Comparison of ENCODE assay signal across 9 cellular contexts in the genomic region with DNA sequence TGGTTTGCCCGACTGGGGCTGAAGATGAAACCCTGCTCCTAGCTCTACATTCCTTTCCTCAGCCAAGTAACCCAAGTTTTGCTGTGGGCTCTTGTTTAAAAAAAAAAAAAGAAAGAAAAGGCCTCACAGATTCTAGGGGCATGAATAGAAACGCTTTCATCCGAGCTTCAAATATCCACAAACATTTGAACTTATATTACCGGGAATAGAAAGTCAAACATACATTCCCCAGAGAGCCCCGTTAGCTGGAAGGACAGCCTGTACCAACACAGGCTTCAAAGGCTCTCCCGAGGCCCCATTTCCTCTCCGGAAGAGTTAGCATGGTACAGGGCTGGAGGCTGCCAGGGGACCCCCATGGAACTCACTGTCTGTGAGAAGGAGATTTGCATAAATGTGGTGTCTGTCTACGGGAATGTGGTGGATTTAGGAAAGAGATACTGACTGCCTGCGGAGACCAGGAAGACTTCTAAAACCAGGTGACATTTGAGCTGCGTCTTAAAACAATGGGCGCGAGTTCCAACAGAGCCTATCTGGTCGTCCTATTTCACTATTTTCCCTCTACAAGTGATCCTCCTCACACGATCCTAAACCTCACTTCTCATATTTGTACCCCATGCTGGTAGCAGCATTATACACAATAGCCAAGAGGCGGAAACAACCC. TPM values are rescaled to one million over a fixed set of nuclear protein-coding genes. Genes with fewer than 3 reads are reported as not detected.
DNase-seq lines count a peak whose midpoint lies in the region; ATAC-seq and TF ChIP-seq lines count a peak whose summit lies in the region.
"Had no signal": no experiment of that assay in that cellular context is flagged by ENCODE, and none has a peak within 500 bp of the region (broad histone marks: within the 10 kb centered on the region; RNA-seq: fewer than 3 reads in every experiment).

No MANE protein-coding gene starts in this region.

- H4K20me1 ChIP-seq in OCI-LY7 (ENCODE audit: insufficient read depth, low read length) = no peaks in the 10 kb centered on the region

- ATAC-seq in activated naive CD8-positive, alpha-beta T cell treated with anti-CD3 and anti-CD28 coated beads, Interleukin-2, amount 50 U/mL, for 24 hours = no peak
- ATAC-seq in GM18870 (IDR thresholded peaks at IDR 0.05; ENCODE audit: unreplicated experiment) = no peak

- H3K4me1 ChIP-seq in HUES6 (ENCODE audit: control insufficient read depth, insufficient read depth, low read length) (peaks cover 17% of the 10 kb centered on the region), iPS DF 6.9 (ENCODE audit: control insufficient read depth, insufficient read depth, low read length) (no peaks in the 10 kb centered on the region; the same call in 1 of the 2 replicates), skeletal muscle tissue (ENCODE audit: control insufficient read depth in 3 of 3, insufficient read depth in 3 of 3, low read length in 3 of 3) (peaks cover 6 to 14% (median 8%) of the 10 kb centered on the region in 3 donors), OCI-LY7 (ENCODE audit: insufficient read depth, low read length, poor library complexity, severe bottlenecking) (no peaks in the 10 kb centered on the region)

- POLR2A ChIA-PET in OCI-LY7 (lab: Charles Lee) = no interaction called here

- no peaks in the 10 kb centered on the region for H3K9me2 ChIP-seq in OCI-LY7 (ENCODE audit: insufficient read depth, low read length)

- no peaks in the 10 kb centered on the region for H3K79me2 ChIP-seq in OCI-LY7 (ENCODE audit: insufficient read depth, low read depth, low read length)

- H3K4me2 ChIP-seq in OCI-LY7 (ENCODE audit: low read length) = no peak overlapping the region

- H3K36me3 ChIP-seq in HUES6 (ENCODE audit: control insufficient read depth, insufficient read depth, low read length) = no peaks in the 10 kb centered on the region
- H3K36me3 ChIP-seq in iPS DF 6.9 (ENCODE audit: control insufficient read depth, insufficient read depth, low read length) = no peaks in the 10 kb centered on the region
- H3K36me3 ChIP-seq in skeletal muscle tissue (ENCODE audit: control insufficient read depth in 3 of 3, insufficient read depth in 3 of 3, low read length in 3 of 3) = no peaks in the 10 kb centered on the region
- H3K36me3 ChIP-seq in OCI-LY7 (ENCODE audit: insufficient read depth, low read length) = no peaks in the 10 kb centered on the region

- 0 out of 2 replicates have a peak, but pooled peaks cover 4% of the 10 kb centered on the region for H3K9me3 ChIP-seq in HUES6 (ENCODE audit: control insufficient read depth, insufficient read depth, low read depth, low read length)
- H3K9me3 ChIP-seq in iPS DF 6.9 (ENCODE audit: control insufficient read depth, insufficient read depth, low read length) = no peaks in the 10 kb centered on the region
- H3K9me3 ChIP-seq in skeletal muscle tissue (ENCODE audit: control insufficient read depth in 3 of 3, low read length in 3 of 3) = peaks cover 0 to 4% (median 0%) of the 10 kb centered on the region in 3 donors
- no peaks in the 10 kb centered on the region for H3K9me3 ChIP-seq in OCI-LY7 (ENCODE audit: low read length)

- no TSS peak for BruUV-seq in OCI-LY7 (replicated peaks; lab: Mats Ljungman, UMichigan)

- peak overlapping the region; percentile 55 for H3K4me3 ChIP-seq in HUES6 (ENCODE audit: low read depth, low read length)
- H3K4me3 ChIP-seq in iPS DF 6.9 (ENCODE audit: low read length) = peak overlapping the region; percentile 84
- H3K4me3 ChIP-seq in skeletal muscle tissue (ENCODE audit: low read length in 3 of 3) = peak overlapping the region; percentile 53 to 71 (median 65)
- no peak overlapping the region for H3K4me3 ChIP-seq in OCI-LY7 (ENCODE audit: low read depth, low read length, poor library complexity, severe bottlenecking)

- H3K36me3 Mint-ChIP-seq in activated naive CD8-positive, alpha-beta T cell treated with anti-CD3 and anti-CD28 coated beads, Interleukin-2, amount 50 U/mL, for 24 hours (ENCODE audit: low read depth) = no peaks in the 10 kb centered on the region

- H3K27me3 ChIP-seq in HUES6 (ENCODE audit: control insufficient read depth, insufficient read depth, low read length) (peaks cover 30% of the 10 kb centered on the region), iPS DF 6.9 (ENCODE audit: control insufficient read depth, insufficient read depth, low read length) (no peaks in the 10 kb centered on the region; the same call in 1 of the 2 replicates), skeletal muscle tissue (ENCODE audit: control insufficient read depth in 3 of 3, insufficient read depth in 3 of 3, low read length in 3 of 3) (peaks cover 6 to 21% (median 16%) of the 10 kb centered on the region in 3 donors)

- H3K27me3 Mint-ChIP-seq in activated naive CD8-positive, alpha-beta T cell treated with anti-CD3 and anti-CD28 coated beads, Interleukin-2, amount 50 U/mL, for 24 hours = peaks cover 40% of the 10 kb centered on the region

- H3K27ac ChIP-seq in HUES6 (ENCODE audit: low read depth, low read length) (no peak overlapping the region), iPS DF 6.9 (ENCODE audit: low read length) (no peak overlapping the region), skeletal muscle tissue (ENCODE audit: low read depth, low read length) (no peak overlapping the region), OCI-LY7 (ENCODE audit: low read depth, low read length, poor library complexity, severe bottlenecking) (no peak overlapping the region)

- WGBS in iPS DF 6.9 (ENCODE audit: insufficient coverage, insufficient read length) = no CpG with 5 or more reads among the region's 15 CpGs

- H3K9ac ChIP-seq in HUES6 (ENCODE audit: low read length) (peak overlapping the region; percentile 59), skeletal muscle tissue (ENCODE audit: low read depth in 1 of 3, low read length in 3 of 3) (peak overlapping the region in 2 of 3 donors; percentile 51 to 72)

- no peak for TF ChIP-seq CTCF in OCI-LY7 (conservative IDR thresholded peaks at IDR 0.05; ENCODE audit: low read length)

- H3K4me3 Mint-ChIP-seq in activated naive CD8-positive, alpha-beta T cell treated with anti-CD3 and anti-CD28 coated beads, Interleukin-2, amount 50 U/mL, for 24 hours = peak overlapping the region; percentile 15

- H3K4me1 Mint-ChIP-seq in activated naive CD8-positive, alpha-beta T cell treated with anti-CD3 and anti-CD28 coated beads, Interleukin-2, amount 50 U/mL, for 24 hours = peaks cover 3% of the 10 kb centered on the region

- CTCF ChIA-PET in OCI-LY7 (lab: Charles Lee; ENCODE audit: unreplicated experiment) = no interaction called here

- peaks cover 4% of the 10 kb centered on the region for H3K9me3 Mint-ChIP-seq in activated naive CD8-positive, alpha-beta T cell treated with anti-CD3 and anti-CD28 coated beads, Interleukin-2, amount 50 U/mL, for 24 hours

- H3K27ac Mint-ChIP-seq in activated naive CD8-positive, alpha-beta T cell treated with anti-CD3 and anti-CD28 coated beads, Interleukin-2, amount 50 U/mL, for 24 hours = no peak overlapping the region

- no peak for DNase-seq in activated naive CD8-positive, alpha-beta T cell treated with anti-CD3 and anti-CD28 coated beads, Interleukin-2, amount 50 U/mL, for 24 hours
- no peak for DNase-seq in iPS DF 6.9 (ENCODE audit: low read depth, low spot score)
- DNase-seq in OCI-LY7 (ENCODE audit: low spot score) = no peak
- no peak for DNase-seq in SW 1271 (lab: John Stamatoyannopoulos, UW)
- no peak for DNase-seq in SHP77 treated with DMSO at 0.1 percent for 48 hours (lab: John Stamatoyannopoulos, UW)

- intact Hi-C loops in OCI-LY7 (cut with micrococcal nuclease; ENCODE audit: unreplicated experiment) = no loop called here

- H2AFZ ChIP-seq in OCI-LY7 (ENCODE audit: low read length) = no peak overlapping the region

RNA-seq across cellular contexts. Expression of a gene that starts 0.7 kb away (rescaled TPM):
- total RNA-seq in skeletal muscle tissue (0.52 TPM), OCI-LY7 (2022) (not detected in 2 replicates)
- not detected in 2 replicates for total RNA-seq in OCI-LY7 (2014; rRNA removed; shearing (Covaris generic))
- total RNA-seq: T-helper 2 cell treated with Interferon-gamma antibody and Interleukin-4, amounts not matched to agents 100 ng/mL and 5 ng/mL, for 36 hours had no signal

RNA-seq across cellular contexts. Expression of a gene that starts 23.3 kb away (rescaled TPM):
- 12.0 TPM for total RNA-seq in skeletal muscle tissue
- 0.05 and 0.06 TPM in 2 replicates for total RNA-seq in OCI-LY7 (2014; rRNA removed; shearing (Covaris generic))
- 1.5 and 2.2 TPM in 2 replicates for total RNA-seq in OCI-LY7 (2022)

RNA-seq across cellular contexts. Expression of a gene that starts 38.2 kb away (rescaled TPM):
- 269 TPM for total RNA-seq in skeletal muscle tissue
- 6.5 and 8.4 TPM in 2 replicates for total RNA-seq in OCI-LY7 (2014; rRNA removed; shearing (Covaris generic))
- total RNA-seq in OCI-LY7 (2022) = 26.2 and 29.2 TPM in 2 replicates
